In genomic region chr19:44694184-44694579, GRCh38 we compare ENCODE assay signal across 1 cellular context.
TF ChIP-seq lines count a peak whose summit lies in the region.

No MANE protein-coding gene starts in this region.

TF ChIP-seq in H1, 55 proteins besides CTCF, POLR2A, EP300 and RAD21:
- TF ChIP-seq KDM1A (IDR thresholded peaks at IDR 0.05; ENCODE audit: borderline replicate concordance, low read length) (peak; percentile 67; the same call in 1 of the 2 replicates), CHD1 (IDR thresholded peaks at IDR 0.05; ENCODE audit: low read depth, low read length) (no peak)
